15 cellular contexts compared by ENCODE assay signal in the genomic region with DNA sequence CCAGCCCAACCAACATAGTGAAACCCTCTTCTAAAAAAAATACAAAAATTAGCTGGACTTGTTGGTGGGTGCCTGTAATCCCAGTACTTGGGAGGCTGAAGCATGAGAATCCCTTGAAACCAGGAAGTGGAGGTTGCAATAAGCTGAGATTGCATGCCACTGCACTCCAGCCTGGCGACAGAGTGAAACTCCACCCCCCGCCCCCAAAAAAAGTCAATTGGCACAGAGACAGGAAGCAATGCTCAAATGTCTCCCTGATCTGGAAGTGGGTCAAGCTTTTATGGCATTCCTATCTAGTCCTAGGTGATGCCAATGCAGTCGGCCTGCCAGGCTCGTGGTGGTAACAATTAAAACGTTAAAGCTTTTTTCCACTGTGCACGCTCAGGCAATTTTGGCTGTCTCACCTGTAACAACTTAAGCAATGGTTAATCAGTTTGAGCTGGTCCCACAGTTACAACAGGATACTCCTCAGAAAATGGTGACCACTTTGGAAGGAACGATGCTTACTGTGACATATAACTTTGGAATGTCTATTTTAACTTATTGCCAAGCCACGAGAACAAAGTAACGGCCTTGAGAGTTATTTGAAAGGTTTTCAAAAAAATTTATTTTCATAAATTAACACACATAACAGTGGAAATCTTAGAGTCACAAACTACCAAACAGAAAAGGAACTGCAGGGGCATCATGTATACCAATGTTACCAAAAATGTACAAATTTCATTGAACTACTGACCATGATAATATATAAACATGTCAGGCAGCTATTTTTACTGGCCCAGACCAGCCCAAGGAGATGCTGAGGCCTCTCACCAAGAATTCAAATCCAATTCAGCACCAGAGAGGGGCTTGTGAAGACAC. TPM values are rescaled to one million over a fixed set of nuclear protein-coding genes. Genes with fewer than 3 reads are reported as not detected.
DNase-seq lines count a peak whose midpoint lies in the region; TF ChIP-seq lines count a peak whose summit lies in the region.
"Had no signal": no experiment of that assay in that cellular context is flagged by ENCODE, and none has a peak within 500 bp of the region (broad histone marks: within the 10 kb centered on the region; RNA-seq: fewer than 3 reads in every experiment).

No MANE protein-coding gene starts in this region.

- H3K27me3 ChIP-seq in MG63 (no peaks in the 10 kb centered on the region), muscle layer of colon (ENCODE audit: control insufficient read depth in 1 of 2, insufficient read depth in 2 of 2, low read length in 2 of 2) (no peaks in the 10 kb centered on the region)
- H3K27me3 ChIP-seq: heart right ventricle had no signal

- TF ChIP-seq CTCF in choroid plexus epithelial cell (conservative IDR thresholded peaks at IDR 0.05; ENCODE audit: low read depth, low read length) (no peak), Calu3 (IDR thresholded peaks at IDR 0.05; ENCODE audit: unreplicated experiment) (no peak)

- H3K4me1 Mint-ChIP-seq in Calu3 (ENCODE audit: low read depth, unreplicated experiment): peaks cover 12% of the 10 kb centered on the region

- H3K27me3 Mint-ChIP-seq in Calu3 (ENCODE audit: unreplicated experiment): no peaks in the 10 kb centered on the region
- H3K27me3 Mint-ChIP-seq: activated CD4-positive, alpha-beta memory T cell treated with anti-CD3 and anti-CD28 coated beads, Interleukin-2, amount 10 ng/mL, durations not matched to agents 7 days and 5 days had no signal

- H3K36me3 ChIP-seq in MG63 (peaks cover 33% of the 10 kb centered on the region), muscle layer of colon (ENCODE audit: insufficient read depth, low read length) (peaks cover 20% of the 10 kb centered on the region)

- no TSS peak for BruUV-seq in Calu3 (replicated peaks; lab: Mats Ljungman, UMichigan)

- CTCF ChIA-PET in Calu3 (lab: Charles Lee): interaction anchor here (0.6 to 0.8 kb wide), 3 partner anchors 15 to 87 kb away, joined by 4 to 5 read pairs (median 4); no protein-coding TSS in a partner anchor

- intact Hi-C loops in Calu3 (cut with micrococcal nuclease; ENCODE audit: unreplicated experiment): no loop called here

- DNase-seq in AG08396 (ENCODE audit: low spot score): peak; percentile 41
- peak; percentile 71 for DNase-seq in MG63
- DNase-seq in choroid plexus epithelial cell (ENCODE audit: low read depth): peak; percentile 69
- DNase-seq in Calu3: no peak
- DNase-seq in AML-193 (lab: John Stamatoyannopoulos, UW): no peak
- DNase-seq in NCI-H1930 (lab: John Stamatoyannopoulos, UW): no peak
- DNase-seq in T1000 (lab: John Stamatoyannopoulos, UW): no peak
- DNase-seq: activated CD4-positive, alpha-beta memory T cell treated with anti-CD3 and anti-CD28 coated beads, Interleukin-2, amount 10 ng/mL, durations not matched to agents 7 days and 5 days; anterior cingulate cortex; CD4-positive, CD25-positive, alpha-beta regulatory T cell; heart right ventricle; NCI-H2029 treated with DMSO at 0.1 percent for 48 hours; SIG-M5 had no signal

- no peak overlapping the region for H3K4me3 Mint-ChIP-seq in Calu3 (ENCODE audit: low read depth, unreplicated experiment)
- H3K4me3 Mint-ChIP-seq: activated CD4-positive, alpha-beta memory T cell treated with anti-CD3 and anti-CD28 coated beads, Interleukin-2, amount 10 ng/mL, durations not matched to agents 7 days and 5 days; CD4-positive, CD25-positive, alpha-beta regulatory T cell had no signal

- H3K36me3 Mint-ChIP-seq in Calu3 (ENCODE audit: insufficient read depth, unreplicated experiment): peaks cover 24% of the 10 kb centered on the region

- peak overlapping the region; percentile 79 for H3K27ac ChIP-seq in muscle layer of colon (ENCODE audit: low read depth, low read length)

- H3K27ac Mint-ChIP-seq in Calu3 (ENCODE audit: unreplicated experiment): no peak overlapping the region
- H3K27ac Mint-ChIP-seq: activated CD4-positive, alpha-beta memory T cell treated with anti-CD3 and anti-CD28 coated beads, Interleukin-2, amount 10 ng/mL, durations not matched to agents 7 days and 5 days had no signal

- no peak overlapping the region for H3K4me3 ChIP-seq in MG63
- no peak overlapping the region for H3K4me3 ChIP-seq in choroid plexus epithelial cell (ENCODE audit: low read depth, low read length)
- H3K4me3 ChIP-seq in muscle layer of colon (ENCODE audit: low read depth in 1 of 2, low read length in 2 of 2): peak overlapping the region in 1 of 2 donors; percentile 11
- H3K4me3 ChIP-seq: GM12878, heart right ventricle had no signal

- H3K9me3 ChIP-seq in MG63 (no peaks in the 10 kb centered on the region), muscle layer of colon (ENCODE audit: low read length) (no peaks in the 10 kb centered on the region)
- H3K9me3 ChIP-seq: heart right ventricle had no signal

- H3K9me3 Mint-ChIP-seq in Calu3 (ENCODE audit: low read depth, unreplicated experiment): peaks cover 2% of the 10 kb centered on the region
- H3K9me3 Mint-ChIP-seq: activated CD4-positive, alpha-beta memory T cell treated with anti-CD3 and anti-CD28 coated beads, Interleukin-2, amount 10 ng/mL, durations not matched to agents 7 days and 5 days had no signal

- peaks cover 46% of the 10 kb centered on the region for H3K4me1 ChIP-seq in muscle layer of colon (ENCODE audit: insufficient read depth, low read length)

- H3K9ac ChIP-seq in muscle layer of colon (ENCODE audit: low read length): no peak overlapping the region

RNA-seq across cellular contexts. Expression of gene PISD, which starts 19.0 kb away (rescaled TPM):
- 16.0 and 30.5 TPM in 2 replicates for total RNA-seq in MG63 (2014; rRNA removed; shearing (Covaris generic); ENCODE audit: low replicate concordance)
- total RNA-seq in Calu3 (2022): 45.9 and 53.4 TPM in 2 replicates

Comparison
In these comparisons a context has a peak if more than half of its experiments do, and no peak if none do; other contexts are left out.
1. DNase-seq: peak in AG08396 (single experiment), MG63 (single experiment) and choroid plexus epithelial cell (single experiment); none in Calu3 (single experiment), AML-193 (0 of 2), NCI-H1930 (0 of 2) and T1000 (single experiment).